In the genomic region with DNA sequence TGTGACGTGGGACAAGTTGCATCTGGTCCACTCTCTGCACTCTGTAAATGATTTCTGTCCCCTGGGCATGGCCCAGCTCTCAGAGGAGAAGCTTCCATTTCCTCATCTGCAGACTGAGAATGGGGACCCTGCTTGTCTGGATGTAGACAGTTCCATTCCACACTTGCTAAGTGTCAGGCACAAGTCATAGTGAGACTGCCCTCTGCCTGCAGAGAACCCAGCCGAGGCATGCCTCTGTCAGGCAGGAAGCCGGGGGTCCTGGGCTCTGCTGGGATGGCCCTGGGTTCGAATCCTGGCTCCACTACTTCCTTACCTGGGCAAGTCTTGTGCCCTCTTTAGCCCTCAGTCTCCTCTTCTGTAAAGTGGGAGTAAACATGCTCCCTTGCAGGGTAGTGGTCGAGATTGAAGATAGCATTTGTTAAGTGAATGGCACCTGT, we compare ENCODE assay signal across 8 cellular contexts. TPM values are rescaled to one million over a fixed set of nuclear protein-coding genes. Genes with fewer than 3 reads are reported as not detected.
A peak's percentile ranks its signal among the peaks of the same experiment; 100 is the strongest.
DNase-seq lines count a peak whose midpoint lies in the region; ATAC-seq and TF ChIP-seq lines count a peak whose summit lies in the region.

No MANE protein-coding gene starts in this region.

- H3K36me3 ChIP-seq in sigmoid colon: no peaks in the 10 kb centered on the region

- DNase-seq in AG10803 (ENCODE audit: low read depth) (no peak), LNCaP clone FGC (ENCODE audit: low read depth) (no peak), choroid plexus epithelial cell (ENCODE audit: low read depth) (no peak), sigmoid colon (no peak), RKO (ENCODE audit: low spot score) (no peak), SW480 (ENCODE audit: low spot score) (no peak), NCI-H526 (lab: John Stamatoyannopoulos, UW) (no peak)

- H3K27ac ChIP-seq in sigmoid colon: peak overlapping the region; percentile 91 to 99 (median 98)

- peak; percentile 19 for ATAC-seq in GM18873 (IDR thresholded peaks at IDR 0.05; ENCODE audit: low FRiP score, unreplicated experiment)

- peak overlapping the region; percentile 98 for H3K4me3 ChIP-seq in AG10803 (ENCODE audit: low read length)
- H3K4me3 ChIP-seq in LNCaP clone FGC (ENCODE audit: low read depth, low read length): peak overlapping the region; percentile 99
- no peak overlapping the region for H3K4me3 ChIP-seq in choroid plexus epithelial cell (ENCODE audit: low read depth, low read length)
- H3K4me3 ChIP-seq in sigmoid colon: peak overlapping the region in 2 of 4 donors; percentile 91 to 97

- H3K9me3 ChIP-seq in sigmoid colon: no peaks in the 10 kb centered on the region

- TF ChIP-seq EP300 in sigmoid colon (IDR thresholded peaks at IDR 0.05): no peak

- H3K27me3 ChIP-seq in sigmoid colon: no peaks in the 10 kb centered on the region

- WGBS in sigmoid colon, 2 donors: 30 to 46% methylated on average over 5 of the region's 5 CpGs

- peaks cover 0 to 68% (median 58%) of the 10 kb centered on the region in 4 donors for H3K4me1 ChIP-seq in sigmoid colon

- TF ChIP-seq CTCF in AG10803 (conservative IDR thresholded peaks at IDR 0.05; ENCODE audit: low read length) (no peak), LNCaP clone FGC (IDR thresholded peaks at IDR 0.05; ENCODE audit: control insufficient read depth, extremely low read depth, insufficient read depth) (peak; percentile 26; the same call in 1 of the 2 replicates), choroid plexus epithelial cell (conservative IDR thresholded peaks at IDR 0.05; ENCODE audit: low read depth, low read length) (peak; percentile 27), sigmoid colon (IDR thresholded peaks at IDR 0.05) (no peak)

- intact Hi-C loops in sigmoid colon (cut with DNase I): no loop called here

- no peak for TF ChIP-seq POLR2A in sigmoid colon (IDR thresholded peaks at IDR 0.05)

RNA-seq across cellular contexts. Expression of gene MAP2K3, which starts 4.1 kb away (rescaled TPM):
- total RNA-seq in sigmoid colon: 10 to 100 TPM in 3 of 4 donors, 1 to 10 TPM in 1; 9.5 to 23.3 (median 13.3) TPM
- 10 to 100 TPM; 43.8 to 59.1 (median 54.8) TPM for polyA plus RNA-seq in sigmoid colon

RNA-seq across cellular contexts. Expression of gene NATD1, which starts 35.4 kb away (rescaled TPM):
- total RNA-seq in sigmoid colon: 10 to 100 TPM in 2 of 4 donors, 1 to 10 TPM in 2; 6.8 to 13.8 (median 9.9) TPM
- 1 to 10 TPM; 2.5 to 4.5 (median 3.6) TPM for polyA plus RNA-seq in sigmoid colon

Comparison
In these comparisons a context has a peak if more than half of its experiments do, and no peak if none do; other contexts are left out.
1. CTCF ChIP-seq: peak in LNCaP clone FGC (single experiment) and choroid plexus epithelial cell (single experiment); none in AG10803 (single experiment) and sigmoid colon (0 of 4).